ENCODE assay signal across 15 cellular contexts in the genomic region with DNA sequence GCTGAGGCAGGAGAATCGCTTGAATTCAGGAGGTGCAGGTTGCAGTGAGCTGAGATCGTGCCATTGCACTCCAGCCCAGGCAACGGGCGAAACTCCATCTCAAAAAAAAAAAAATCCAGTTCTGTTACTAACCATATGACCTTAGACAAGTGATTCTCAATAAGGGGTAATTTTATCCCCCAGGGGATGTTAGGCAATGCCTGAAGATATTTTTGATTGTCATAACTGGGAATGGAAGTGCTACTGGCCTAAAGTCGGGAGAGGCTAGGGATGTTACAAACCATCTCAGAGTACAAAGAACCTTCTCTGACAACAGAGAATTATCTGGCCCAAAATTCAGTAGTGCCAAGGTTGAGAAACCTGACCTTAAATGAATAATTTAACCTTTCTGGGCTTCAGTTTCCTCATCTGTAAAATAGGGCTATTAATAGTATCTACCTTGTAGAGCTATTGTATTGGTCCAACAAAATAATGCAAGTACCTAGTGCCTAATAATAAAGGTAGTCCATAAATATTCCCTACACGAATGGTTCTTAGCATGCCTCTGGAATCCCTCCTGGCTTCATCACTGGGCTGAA. TPM values are rescaled to one million over a fixed set of nuclear protein-coding genes. Genes with fewer than 3 reads are reported as not detected.
DNase-seq lines count a peak whose midpoint lies in the region; ATAC-seq, FAIRE-seq and TF ChIP-seq lines count a peak whose summit lies in the region.
"Had no signal": no experiment of that assay in that cellular context is flagged by ENCODE, and none has a peak within 500 bp of the region (broad histone marks: within the 10 kb centered on the region; RNA-seq: fewer than 3 reads in every experiment).

No MANE protein-coding gene starts in this region.

- H3K18ac ChIP-seq in H1 (ENCODE audit: extremely low read depth, low read length), result no peak overlapping the region

- DNase-seq in natural killer cell, result no peak
- DNase-seq in natural killer cell treated with Interleukin-12 subunit alpha and Interleukin-12 subunit beta and Interleukin-15 and Interleukin-18, amount 100 ng/mL, for 72 hours (ENCODE audit: low spot score), result no peak
- no peak for DNase-seq in H1 (ENCODE audit: low read depth in 1 of 2, low spot score in 2 of 2)
- DNase-seq in osteocyte (ENCODE audit: extremely low spot score, unreplicated experiment), result no peak
- DNase-seq in vagina (ENCODE audit: extremely low spot score in 2 of 2), result no peak
- DNase-seq in kidney tubule cell (ENCODE audit: low spot score), result no peak
- no peak for DNase-seq in activated CD4-positive, alpha-beta T cell treated with anti-CD3 and anti-CD28 coated beads for 4 hours
- DNase-seq: activated T-cell treated with anti-CD3 and anti-CD28 coated beads, Interleukin-2, amount 50 U/mL, for 24 hours; endodermal cell; lower lobe of right lung; NCI-H187; NCI-H82; Peyer's patch had no signal

- POLR2A ChIA-PET in H1 (lab: Charles Lee; ENCODE audit: partially characterized antibody), result interaction anchor here (0.8 to 29.6 kb wide), 3 partner anchors 16 to 132 kb away, joined by 3 to 763 read pairs (median 3); a partner anchor contains a TSS

- peaks cover 0 to 12% of the 10 kb centered on the region in 2 donors for H3K27me3 Mint-ChIP-seq in natural killer cell (ENCODE audit: low read depth in 2 of 2)
- H3K27me3 Mint-ChIP-seq in natural killer cell treated with Interleukin-12 subunit alpha and Interleukin-12 subunit beta and Interleukin-15 and Interleukin-18, amount 100 ng/mL, for 72 hours, result peaks cover 8 to 11% of the 10 kb centered on the region in 2 donors
- no peaks in the 10 kb centered on the region for H3K27me3 Mint-ChIP-seq in osteocyte (ENCODE audit: unreplicated experiment)
- H3K27me3 Mint-ChIP-seq: activated T-cell treated with anti-CD3 and anti-CD28 coated beads, Interleukin-2, amount 50 U/mL, for 24 hours had no signal

- H3K4me3 Mint-ChIP-seq in natural killer cell (no peak overlapping the region), osteocyte (ENCODE audit: unreplicated experiment) (no peak overlapping the region)
- no peak overlapping the region for H3K4me3 Mint-ChIP-seq in natural killer cell treated with Interleukin-12 subunit alpha and Interleukin-12 subunit beta and Interleukin-15 and Interleukin-18, amount 100 ng/mL, for 72 hours
- H3K4me3 Mint-ChIP-seq: endodermal cell had no signal

- peak overlapping the region; percentile 96 to 99 for H3K27ac Mint-ChIP-seq in natural killer cell
- H3K27ac Mint-ChIP-seq in natural killer cell treated with Interleukin-12 subunit alpha and Interleukin-12 subunit beta and Interleukin-15 and Interleukin-18, amount 100 ng/mL, for 72 hours, result no peak overlapping the region
- peak overlapping the region; percentile 99 for H3K27ac Mint-ChIP-seq in osteocyte (ENCODE audit: unreplicated experiment)
- H3K27ac Mint-ChIP-seq: endodermal cell had no signal

- TF ChIP-seq RAD21 in H1 (IDR thresholded peaks at IDR 0.05 in 1 of 2, conservative IDR thresholded peaks at IDR 0.05 in 1 of 2; ENCODE audit: low read depth in 2 of 2, low read length in 2 of 2), result no peak

- H2BK5ac ChIP-seq in H1 (ENCODE audit: low read depth, low read length), result peak overlapping the region; percentile 35; the same call in 1 of the 2 replicates

- H2AK5ac ChIP-seq in H1 (ENCODE audit: low read depth, low read length), result no peak overlapping the region

- no peaks in the 10 kb centered on the region for H3K9me3 Mint-ChIP-seq in natural killer cell
- H3K9me3 Mint-ChIP-seq in natural killer cell treated with Interleukin-12 subunit alpha and Interleukin-12 subunit beta and Interleukin-15 and Interleukin-18, amount 100 ng/mL, for 72 hours, result no peaks in the 10 kb centered on the region
- no peaks in the 10 kb centered on the region for H3K9me3 Mint-ChIP-seq in osteocyte (ENCODE audit: unreplicated experiment)
- H3K9me3 Mint-ChIP-seq: activated T-cell treated with anti-CD3 and anti-CD28 coated beads, Interleukin-2, amount 50 U/mL, for 24 hours; endodermal cell; stimulated activated naive CD8-positive, alpha-beta T cell treated with anti-CD3 and anti-CD28 coated beads, Interleukin-15, Interleukin-2, amounts not matched to agents 100 ng/mL and 50 ng/mL, for 24 hours had no signal

- no peak overlapping the region for H4K5ac ChIP-seq in H1 (ENCODE audit: insufficient read length, low read depth, low read length)

- no peak overlapping the region for H3K14ac ChIP-seq in H1 (ENCODE audit: insufficient read length)

- no peak for TF ChIP-seq EP300 in H1 (IDR thresholded peaks at IDR 0.05; ENCODE audit: borderline replicate concordance in 1 of 2, low read depth in 2 of 2, low read length in 2 of 2)

- no peak overlapping the region for H4K91ac ChIP-seq in H1 (replicated peaks; ENCODE audit: insufficient read length, low read length)

- H3K4ac ChIP-seq in H1 (replicated peaks; ENCODE audit: insufficient read length, low read depth, low read length), result no peak overlapping the region

- H3K36me3 ChIP-seq in H1 (ENCODE audit: control insufficient read depth in 2 of 4, insufficient read depth in 4 of 4, low read length in 3 of 4) (no peaks in the 10 kb centered on the region), vagina (no peaks in the 10 kb centered on the region)
- H3K36me3 ChIP-seq: lower lobe of right lung, Peyer's patch had no signal

- no peak overlapping the region for H3K9ac ChIP-seq in H1 (replicated peaks in 1 of 4; ENCODE audit: extremely low read depth in 1 of 4, low read depth in 3 of 4, low read length in 3 of 4)

- intact Hi-C loops in natural killer cell (cut with micrococcal nuclease) (no loop called here), vagina (cut with DNase I) (no loop called here)

- H3K36me3 Mint-ChIP-seq in natural killer cell, result no peaks in the 10 kb centered on the region
- no peaks in the 10 kb centered on the region for H3K36me3 Mint-ChIP-seq in natural killer cell treated with Interleukin-12 subunit alpha and Interleukin-12 subunit beta and Interleukin-15 and Interleukin-18, amount 100 ng/mL, for 72 hours
- no peaks in the 10 kb centered on the region for H3K36me3 Mint-ChIP-seq in osteocyte (ENCODE audit: unreplicated experiment)

- no peak overlapping the region for H2BK15ac ChIP-seq in H1 (ENCODE audit: low read length)

- ATAC-seq in natural killer cell (no peak), GM18502 (IDR thresholded peaks at IDR 0.05; ENCODE audit: poor library complexity, unreplicated experiment) (no peak)
- ATAC-seq in natural killer cell treated with Interleukin-12 subunit alpha and Interleukin-12 subunit beta and Interleukin-15 and Interleukin-18, amount 100 ng/mL, for 72 hours, result no peak
- ATAC-seq: lower lobe of right lung had no signal

- H3K4me2 ChIP-seq in H1 (ENCODE audit: insufficient read depth in 1 of 2, low read depth in 2 of 2, low read length in 2 of 2), result no peak overlapping the region

- H3K79me2 ChIP-seq in H1 (ENCODE audit: control insufficient read depth in 1 of 2, insufficient read depth in 2 of 2, low read length in 2 of 2), result no peaks in the 10 kb centered on the region

- no peak for FAIRE-seq in H1 (lab: Jason Lieb, UNC)

- TF ChIP-seq CTCF in natural killer cell (IDR thresholded peaks at IDR 0.05), result no peak
- TF ChIP-seq CTCF in H1 (IDR thresholded peaks at IDR 0.05; ENCODE audit: control extremely low read depth in 1 of 3, insufficient read depth in 1 of 3, low read depth in 1 of 3, low read length in 3 of 3), result no peak
- no peak for TF ChIP-seq CTCF in osteocyte (IDR thresholded peaks at IDR 0.05)
- TF ChIP-seq CTCF in vagina (IDR thresholded peaks at IDR 0.05), result no peak

- H3K4me1 ChIP-seq in H1 (replicated peaks in 1 of 4; ENCODE audit: control insufficient read depth in 3 of 4, insufficient read depth in 4 of 4, low read length in 3 of 4) (peaks cover 10 to 33% (median 29%) of the 10 kb centered on the region in 4 experiments), vagina (peaks cover 59% of the 10 kb centered on the region)

- 98% methylated on average over 6 of the region's 6 CpGs; no CpG with 5 or more reads in 1 of the 2 experiments for whole genome bisulfite sequencing in H1 (ENCODE audit: extremely low coverage in 1 of 2, insufficient coverage in 1 of 2, insufficient read length in 1 of 2, insufficient replicate concordance in 2 of 2, low coverage in 1 of 2, low lambda C conversion rate in 2 of 2, missing lambda C conversion rate in 1 of 2), 2 experiments

- TF ChIP-seq POLR2A in H1 (IDR thresholded peaks at IDR 0.05; ENCODE audit: control extremely low read depth in 1 of 2, low read depth in 2 of 2, low read length in 2 of 2) (no peak), vagina (IDR thresholded peaks at IDR 0.05) (no peak)

- H3K9me3 ChIP-seq in H1 (ENCODE audit: insufficient read depth in 2 of 2, low read depth in 1 of 2, low read length in 1 of 2), result no peaks in the 10 kb centered on the region
- no peaks in the 10 kb centered on the region for H3K9me3 ChIP-seq in vagina
- H3K9me3 ChIP-seq: lower lobe of right lung, Peyer's patch had no signal

- no peak overlapping the region for H3K56ac ChIP-seq in H1 (replicated peaks; ENCODE audit: insufficient read length, low read depth, low read length)

- H3K27me3 ChIP-seq in H1 (replicated peaks in 1 of 4; ENCODE audit: control insufficient read depth in 3 of 4, extremely low read depth in 1 of 4, insufficient read depth in 3 of 4, low read length in 3 of 4) (no peaks in the 10 kb centered on the region), vagina (no peaks in the 10 kb centered on the region)
- H3K27me3 ChIP-seq: Peyer's patch had no signal

- H2BK12ac ChIP-seq in H1 (ENCODE audit: low read depth, low read length), result 0 out of 2 replicates have a peak overlapping the region, but pooled peaks have one; percentile 75

- H3K4me1 Mint-ChIP-seq in natural killer cell (peaks cover 13 to 36% of the 10 kb centered on the region in 2 donors), osteocyte (ENCODE audit: unreplicated experiment) (peaks cover 73% of the 10 kb centered on the region)
- H3K4me1 Mint-ChIP-seq in natural killer cell treated with Interleukin-12 subunit alpha and Interleukin-12 subunit beta and Interleukin-15 and Interleukin-18, amount 100 ng/mL, for 72 hours (ENCODE audit: low read depth in 2 of 2), result peaks cover 25 to 39% of the 10 kb centered on the region in 2 donors

- no peak overlapping the region for H4K8ac ChIP-seq in H1 (ENCODE audit: extremely low read depth, insufficient read depth, low read length)

- no peak overlapping the region for H2AFZ ChIP-seq in H1 (ENCODE audit: low read length)

- H3K27ac ChIP-seq in H1 (ENCODE audit: low read depth, low read length) (no peak overlapping the region), vagina (peak overlapping the region; percentile 42)
- H3K27ac ChIP-seq: Peyer's patch had no signal

- H2BK120ac ChIP-seq in H1 (replicated peaks; ENCODE audit: low read depth, low read length), result no peak overlapping the region

- H3K23ac ChIP-seq in H1 (ENCODE audit: insufficient read length), result no peak overlapping the region

- CTCF ChIA-PET in H1 (lab: Charles Lee; ENCODE audit: partially characterized antibody), result interaction anchor here (2.2 to 29.5 kb wide), 2 partner anchors 12 to 23 kb away, joined by 7 to 1994 read pairs; a partner anchor contains a TSS

- H3K79me1 ChIP-seq in H1 (ENCODE audit: low read depth, low read length), result peaks cover 4% of the 10 kb centered on the region; the same call in 1 of the 2 replicates

- H3K4me3 ChIP-seq in H1 (ENCODE audit: extremely low read depth in 1 of 4, insufficient read depth in 2 of 4, low read depth in 3 of 4, low read length in 4 of 4), result no peak overlapping the region
- no peak overlapping the region for H3K4me3 ChIP-seq in vagina
- H3K4me3 ChIP-seq: lower lobe of right lung, Peyer's patch had no signal

- peaks cover 0 to 4% of the 10 kb centered on the region in 2 experiments for H4K20me1 ChIP-seq in H1 (replicated peaks in 1 of 2; ENCODE audit: control insufficient read depth in 1 of 2, insufficient read depth in 2 of 2, low read length in 2 of 2)

- peaks cover 7% of the 10 kb centered on the region; the same call in 1 of the 2 replicates for H3K23me2 ChIP-seq in H1 (ENCODE audit: low read depth, low read length)

- H2BK20ac ChIP-seq in H1 (ENCODE audit: low read length), result 0 out of 2 replicates have a peak overlapping the region, but pooled peaks have one; percentile 80

RNA-seq across cellular contexts. Expression of a gene that starts 5.8 kb away (rescaled TPM):
- total RNA-seq in natural killer cell (100 to 1,000 TPM; 201 to 504 (median 273) TPM), osteocyte (733 and 792 TPM in 2 replicates), vagina (436 TPM)
- 10 to 100 TPM; 21.4 to 67.6 TPM for total RNA-seq in natural killer cell treated with Interleukin-12 subunit alpha and Interleukin-12 subunit beta and Interleukin-15 and Interleukin-18, amount 100 ng/mL, for 72 hours
- 46.8 and 48.0 TPM in 2 replicates for total RNA-seq in H1 (2021; fragmentation: NEBNext Ultra II Directional; extraction: Animal tissue kit (Norgen Biotek cat#: 25700))
- 25.8 and 38.3 TPM in 2 replicates for polyA plus RNA-seq in H1 (2011; rRNA removed)
- 33.6 TPM for polyA plus RNA-seq in H1 (2011; cell fraction: cytosol; rRNA removed)
- polyA plus RNA-seq in H1 (2011; cell fraction: nucleus; rRNA removed), result 78.1 TPM
- 36.7 to 43.4 TPM (median 39.1 TPM) in 4 replicates for polyA plus RNA-seq in H1 (2012, experiment 1 of 2)
- polyA plus RNA-seq in H1 (2012, experiment 2 of 2), result 56.7 TPM
- 34.7 TPM for polyA plus RNA-seq in H1 (2013, experiment 1 of 2)
- polyA plus RNA-seq in H1 (2013, experiment 2 of 2), result 32.6 TPM
- polyA minus RNA-seq in H1 (2011; rRNA and poly(A)+ RNA removed), result 15.1 and 20.9 TPM in 2 replicates
- 33.7 TPM for polyA minus RNA-seq in H1 (2011; cell fraction: cytosol; rRNA and poly(A)+ RNA removed)
- 28.1 TPM for polyA minus RNA-seq in H1 (2011; cell fraction: nucleus; rRNA and poly(A)+ RNA removed)

RNA-seq across cellular contexts. Expression of a gene that starts 26.5 kb away (rescaled TPM):
- under 1 TPM; 0.05 to 0.16 (median 0.14) TPM for total RNA-seq in natural killer cell
- under 1 TPM; 0.06 to 0.07 TPM for total RNA-seq in natural killer cell treated with Interleukin-12 subunit alpha and Interleukin-12 subunit beta and Interleukin-15 and Interleukin-18, amount 100 ng/mL, for 72 hours
- 52.4 and 54.7 TPM in 2 replicates for total RNA-seq in H1 (2021; fragmentation: NEBNext Ultra II Directional; extraction: Animal tissue kit (Norgen Biotek cat#: 25700))
- 34.1 and 43.5 TPM in 2 replicates for polyA plus RNA-seq in H1 (2011; rRNA removed)
- 30.7 TPM for polyA plus RNA-seq in H1 (2011; cell fraction: cytosol; rRNA removed)
- polyA plus RNA-seq in H1 (2011; cell fraction: nucleus; rRNA removed), result 122 TPM
- polyA plus RNA-seq in H1 (2012, experiment 1 of 2), result 42.2 to 51.4 TPM (median 46.7 TPM) in 4 replicates
- polyA plus RNA-seq in H1 (2012, experiment 2 of 2), result 37.7 TPM
- 50.4 TPM for polyA plus RNA-seq in H1 (2013, experiment 1 of 2)
- 45.1 TPM for polyA plus RNA-seq in H1 (2013, experiment 2 of 2)
- 43.0 and 47.3 TPM in 2 replicates for polyA minus RNA-seq in H1 (2011; rRNA and poly(A)+ RNA removed)
- 55.2 TPM for polyA minus RNA-seq in H1 (2011; cell fraction: cytosol; rRNA and poly(A)+ RNA removed)
- polyA minus RNA-seq in H1 (2011; cell fraction: nucleus; rRNA and poly(A)+ RNA removed), result 107 TPM
- 19.8 and 20.7 TPM in 2 replicates for total RNA-seq in osteocyte
- 1.2 TPM for total RNA-seq in vagina

RNA-seq across cellular contexts. Expression of a gene that starts 44.6 kb away (rescaled TPM):
- total RNA-seq in natural killer cell (10 to 100 TPM in 1 of 3 donors, 1 to 10 TPM in 2; 2.6 to 13.0 (median 7.0) TPM), osteocyte (1.6 and 1.8 TPM in 2 replicates), vagina (18.7 TPM)
- total RNA-seq in natural killer cell treated with Interleukin-12 subunit alpha and Interleukin-12 subunit beta and Interleukin-15 and Interleukin-18, amount 100 ng/mL, for 72 hours, result 10 to 100 TPM in 1 of 2 donors, 1 to 10 TPM in 1; 3.9 to 16.6 TPM
- 5.9 and 7.3 TPM in 2 replicates for total RNA-seq in H1 (2021; fragmentation: NEBNext Ultra II Directional; extraction: Animal tissue kit (Norgen Biotek cat#: 25700))
- 10.6 and 12.0 TPM in 2 replicates for polyA plus RNA-seq in H1 (2011; rRNA removed)
- 10.3 TPM for polyA plus RNA-seq in H1 (2011; cell fraction: cytosol; rRNA removed)
- 27.7 TPM for polyA plus RNA-seq in H1 (2011; cell fraction: nucleus; rRNA removed)
- polyA plus RNA-seq in H1 (2012, experiment 1 of 2), result 5.9 to 11.9 TPM (median 8.7 TPM) in 4 replicates
- 6.4 TPM for polyA plus RNA-seq in H1 (2012, experiment 2 of 2)
- 6.5 TPM for polyA plus RNA-seq in H1 (2013, experiment 1 of 2)
- polyA plus RNA-seq in H1 (2013, experiment 2 of 2), result 6.3 TPM
- 11.9 TPM in 2 replicates for polyA minus RNA-seq in H1 (2011; rRNA and poly(A)+ RNA removed)
- 12.0 TPM for polyA minus RNA-seq in H1 (2011; cell fraction: cytosol; rRNA and poly(A)+ RNA removed)
- 15.1 TPM for polyA minus RNA-seq in H1 (2011; cell fraction: nucleus; rRNA and poly(A)+ RNA removed)

RNA-seq across cellular contexts. Expression of a gene that starts 47.8 kb away (rescaled TPM):
- total RNA-seq in natural killer cell (under 1 TPM in 1 of 3 donors, not detected in 2; 0.82 TPM), osteocyte (not detected in 2 replicates), vagina (52.1 TPM)
- not detected for total RNA-seq in natural killer cell treated with Interleukin-12 subunit alpha and Interleukin-12 subunit beta and Interleukin-15 and Interleukin-18, amount 100 ng/mL, for 72 hours
- 34.8 and 38.5 TPM in 2 replicates for total RNA-seq in H1 (2021; fragmentation: NEBNext Ultra II Directional; extraction: Animal tissue kit (Norgen Biotek cat#: 25700))
- 98.2 and 117 TPM in 2 replicates for polyA plus RNA-seq in H1 (2011; rRNA removed)
- 110 TPM for polyA plus RNA-seq in H1 (2011; cell fraction: cytosol; rRNA removed)
- 61.3 TPM for polyA plus RNA-seq in H1 (2011; cell fraction: nucleus; rRNA removed)
- 66.9 to 78.3 TPM (median 74.1 TPM) in 4 replicates for polyA plus RNA-seq in H1 (2012, experiment 1 of 2)
- 91.5 TPM for polyA plus RNA-seq in H1 (2012, experiment 2 of 2)
- 48.0 TPM for polyA plus RNA-seq in H1 (2013, experiment 1 of 2)
- polyA plus RNA-seq in H1 (2013, experiment 2 of 2), result 50.7 TPM
- 50.6 and 52.5 TPM in 2 replicates for polyA minus RNA-seq in H1 (2011; rRNA and poly(A)+ RNA removed)
- polyA minus RNA-seq in H1 (2011; cell fraction: cytosol; rRNA and poly(A)+ RNA removed), result 24.8 TPM
- 19.2 TPM for polyA minus RNA-seq in H1 (2011; cell fraction: nucleus; rRNA and poly(A)+ RNA removed)

RNA-seq across cellular contexts. Expression of a gene that starts 54.2 kb away (rescaled TPM):
- 10 to 100 TPM; 23.5 to 26.1 (median 24.6) TPM for total RNA-seq in natural killer cell
- total RNA-seq in natural killer cell treated with Interleukin-12 subunit alpha and Interleukin-12 subunit beta and Interleukin-15 and Interleukin-18, amount 100 ng/mL, for 72 hours, result 10 to 100 TPM; 34.0 to 35.6 TPM
- 50.5 and 54.7 TPM in 2 replicates for total RNA-seq in H1 (2021; fragmentation: NEBNext Ultra II Directional; extraction: Animal tissue kit (Norgen Biotek cat#: 25700))
- 122 and 131 TPM in 2 replicates for polyA plus RNA-seq in H1 (2011; rRNA removed)
- polyA plus RNA-seq in H1 (2011; cell fraction: cytosol; rRNA removed), result 109 TPM
- polyA plus RNA-seq in H1 (2011; cell fraction: nucleus; rRNA removed), result 74.9 TPM
- 77.2 to 105 TPM (median 92.7 TPM) in 4 replicates for polyA plus RNA-seq in H1 (2012, experiment 1 of 2)
- polyA plus RNA-seq in H1 (2012, experiment 2 of 2), result 70.5 TPM
- 63.5 TPM for polyA plus RNA-seq in H1 (2013, experiment 1 of 2)
- 69.2 TPM for polyA plus RNA-seq in H1 (2013, experiment 2 of 2)
- 18.2 and 23.3 TPM in 2 replicates for polyA minus RNA-seq in H1 (2011; rRNA and poly(A)+ RNA removed)
- 14.1 TPM for polyA minus RNA-seq in H1 (2011; cell fraction: cytosol; rRNA and poly(A)+ RNA removed)
- 22.4 TPM for polyA minus RNA-seq in H1 (2011; cell fraction: nucleus; rRNA and poly(A)+ RNA removed)
- 56.2 and 59.9 TPM in 2 replicates for total RNA-seq in osteocyte
- 73.9 TPM for total RNA-seq in vagina

Comparison
In these comparisons a context has a peak if more than half of its experiments do, and no peak if none do; other contexts are left out.
1. H3K27ac Mint-ChIP-seq: peak in natural killer cell (2 of 2) and osteocyte (single experiment); none in natural killer cell treated with Interleukin-12 subunit alpha and Interleukin-12 subunit beta and Interleukin-15 and Interleukin-18, amount 100 ng/mL, for 72 hours (0 of 2).